22 cellular contexts compared by ENCODE assay signal in genomic region chr6:20333870-20334269, GRCh38.
DNase-seq lines count a peak whose midpoint lies in the region; ATAC-seq and TF ChIP-seq lines count a peak whose summit lies in the region.
"Had no signal": no experiment of that assay in that cellular context is flagged by ENCODE, and none has a peak within 500 bp of the region (broad histone marks: within the 10 kb centered on the region; RNA-seq: fewer than 3 reads in every experiment).

No MANE protein-coding gene starts in this region.

- TF ChIP-seq POLR2A in testis (IDR thresholded peaks at IDR 0.05) = no peak

- H3K4me3 Mint-ChIP-seq in GM23338 = no peak overlapping the region
- H3K4me3 Mint-ChIP-seq: CD4-positive, alpha-beta memory T cell had no signal

- intact Hi-C loops in left ventricle myocardium inferior (cut with micrococcal nuclease) (no loop called here), testis (cut with DNase I; ENCODE audit: low total_unique reads) (no loop called here)

- no peaks in the 10 kb centered on the region for H3F3A ChIP-seq in GM23338 (replicated peaks; ENCODE audit: low read depth)

- H3K27ac Mint-ChIP-seq in GM23338 = no peak overlapping the region

- H3K36me3 ChIP-seq in BE2C (no peaks in the 10 kb centered on the region), GM23338 (ENCODE audit: insufficient read depth) (no peaks in the 10 kb centered on the region), left ventricle myocardium inferior (no peaks in the 10 kb centered on the region), testis (ENCODE audit: low read depth, missing control alignments) (no peaks in the 10 kb centered on the region)
- H3K36me3 ChIP-seq: BLaER1, HAP-1, Peyer's patch had no signal

- no peaks in the 10 kb centered on the region for H3K79me2 ChIP-seq in GM23338 (replicated peaks; ENCODE audit: insufficient read depth)

- H3K27me3 ChIP-seq in BE2C (peaks cover 5% of the 10 kb centered on the region), GM23338 (ENCODE audit: insufficient read depth) (no peaks in the 10 kb centered on the region), left ventricle myocardium inferior (ENCODE audit: low read depth) (peaks cover 8% of the 10 kb centered on the region), testis (no peaks in the 10 kb centered on the region)
- H3K27me3 ChIP-seq: Peyer's patch had no signal

- TF ChIP-seq CTCF in BE2C (IDR thresholded peaks at IDR 0.05; ENCODE audit: low read depth, low read length) (no peak), GM23338 (conservative IDR thresholded peaks at IDR 0.05; ENCODE audit: low read depth in 2 of 2) (no peak), left ventricle myocardium inferior (IDR thresholded peaks at IDR 0.05; ENCODE audit: borderline replicate concordance) (no peak), testis (IDR thresholded peaks at IDR 0.05) (no peak)

- ATAC-seq in GM23338 (no peak), GM19463 (IDR thresholded peaks at IDR 0.05; ENCODE audit: unreplicated experiment) (no peak)

- H3K9me2 ChIP-seq in GM23338 (ENCODE audit: insufficient read depth) = peaks cover 4% of the 10 kb centered on the region; the same call in 1 of the 2 replicates
- H3K9me2 ChIP-seq: SK-N-SH had no signal

- no peaks in the 10 kb centered on the region for H3K9me3 ChIP-seq in BE2C
- no peaks in the 10 kb centered on the region for H3K9me3 ChIP-seq in left ventricle myocardium inferior (replicated peaks)
- no peaks in the 10 kb centered on the region for H3K9me3 ChIP-seq in testis
- H3K9me3 ChIP-seq: A549, BLaER1, HAP-1, Peyer's patch, SK-N-SH had no signal

- H4K20me1 ChIP-seq in GM23338 (replicated peaks; ENCODE audit: insufficient read depth) = no peaks in the 10 kb centered on the region
- H4K20me1 ChIP-seq: BLaER1 had no signal

- WGBS in testis, 2 donors = 51 to 69% methylated on average over 6 of the region's 6 CpGs

- no peaks in the 10 kb centered on the region for H3K9me3 Mint-ChIP-seq in GM23338

- H3K4me1 ChIP-seq in BE2C (no peaks in the 10 kb centered on the region), GM23338 (ENCODE audit: insufficient read depth) (peaks cover 2% of the 10 kb centered on the region; the same call in 1 of the 2 replicates), left ventricle myocardium inferior (peaks cover 9% of the 10 kb centered on the region), testis (peaks cover 6% of the 10 kb centered on the region)
- H3K4me1 ChIP-seq: A549, BLaER1, HAP-1, Peyer's patch had no signal

- no peak overlapping the region for H3K27ac ChIP-seq in GM23338 (ENCODE audit: low read depth)
- H3K27ac ChIP-seq in left ventricle myocardium inferior (replicated peaks) = peak overlapping the region; percentile 23
- no peak overlapping the region for H3K27ac ChIP-seq in testis
- H3K27ac ChIP-seq: A549, BLaER1, Peyer's patch had no signal

- H3K4me3 ChIP-seq in BE2C (ENCODE audit: low read depth, low read length) (peak overlapping the region; percentile 51), GM23338 (no peak overlapping the region), left ventricle myocardium inferior (peak overlapping the region; percentile 54), testis (no peak overlapping the region)
- H3K4me3 ChIP-seq: A549, BLaER1, HAP-1, Peyer's patch had no signal

- peaks cover 5% of the 10 kb centered on the region for H3K4me1 Mint-ChIP-seq in GM23338

- H3K4me2 ChIP-seq in GM23338 = no peak overlapping the region
- H3K4me2 ChIP-seq: A549, BLaER1, SK-N-SH had no signal

- H3K36me3 Mint-ChIP-seq in GM23338 (ENCODE audit: low read depth) = no peaks in the 10 kb centered on the region
- H3K36me3 Mint-ChIP-seq: CD4-positive, alpha-beta memory T cell had no signal

- H2AFZ ChIP-seq in GM23338 = peak overlapping the region; percentile 76; the same call in 1 of the 2 replicates

- H3K27me3 Mint-ChIP-seq in GM23338 (ENCODE audit: insufficient read depth, low read depth, poor library complexity) = peaks cover 2% of the 10 kb centered on the region
- H3K27me3 Mint-ChIP-seq: CD4-positive, alpha-beta memory T cell had no signal

- DNase-seq in BE2C (no peak), GM23338 (ENCODE audit: low spot score) (no peak), cerebellar cortex (ENCODE audit: low spot score) (peak; percentile 16), left ventricle myocardium inferior (no peak), SHP77 treated with DMSO at 0.1 percent for 48 hours (lab: John Stamatoyannopoulos, UW) (no peak), NCI-H82 (lab: John Stamatoyannopoulos, UW) (no peak), testis (no peak)
- DNase-seq: Calu3; CD4-positive, alpha-beta memory T cell; DMS79 treated with DMSO at 0.1 percent for 48 hours; NCI-H1417; NCI-H187; NCI-H2107; NCI-H345; NCI-H69; NK-92 treated with Interleukin-12 subunit alpha and Interleukin-12 subunit beta, amount 100 ng/mL, for 24 hours; Peyer's patch; SK-N-SH had no signal

TF ChIP-seq in GM23338, 12 proteins besides CTCF, POLR2A, EP300 and RAD21:
- no peak for TF ChIP-seq EZH2phosphoT487 (IDR thresholded peaks at IDR 0.05; ENCODE audit: unreplicated experiment)

Comparison
In these comparisons a context has a peak if more than half of its experiments do, and no peak if none do; other contexts are left out.
1. H3K4me3 ChIP-seq: peak in BE2C (single experiment) and left ventricle myocardium inferior (single experiment); none in GM23338 (single experiment) and testis (0 of 2).